ENCODE assay signal across 9 cellular contexts in genomic region chr11:7511405-7511804, GRCh38. TPM values are rescaled to one million over a fixed set of nuclear protein-coding genes. Genes with fewer than 3 reads are reported as not detected.
DNase-seq lines count a peak whose midpoint lies in the region; TF ChIP-seq lines count a peak whose summit lies in the region.
"Had no signal": no experiment of that assay in that cellular context is flagged by ENCODE, and none has a peak within 500 bp of the region (broad histone marks: within the 10 kb centered on the region; RNA-seq: fewer than 3 reads in every experiment).

No MANE protein-coding gene starts in this region.

- peak overlapping the region; percentile 14 to 96 (median 93) for H3K4me3 Mint-ChIP-seq in brain
- H3K4me3 Mint-ChIP-seq: activated T-cell treated with anti-CD3 and anti-CD28 coated beads, Interleukin-2, amount 50 U/mL, for 4 hours had no signal

- H3K4me1 ChIP-seq in thymus (ENCODE audit: control insufficient read depth, insufficient read depth, low read length), result peaks cover 19% of the 10 kb centered on the region

- H3K4me1 Mint-ChIP-seq in brain, result peaks cover 48% of the 10 kb centered on the region

- H3K27ac Mint-ChIP-seq in brain, result peak overlapping the region in 4 of 5 experiments; percentile 46 to 97 (median 88)

- H3K36me3 ChIP-seq in thymus (ENCODE audit: control insufficient read depth, insufficient read depth), result no peaks in the 10 kb centered on the region

- H3K36me3 Mint-ChIP-seq in brain, result no peaks in the 10 kb centered on the region

- peaks cover 43% of the 10 kb centered on the region for H3K27me3 Mint-ChIP-seq in brain

- no peak for TF ChIP-seq CTCF in brain (conservative IDR thresholded peaks at IDR 0.05)

- H3K9me3 ChIP-seq in thymus (ENCODE audit: control insufficient read depth), result no peaks in the 10 kb centered on the region

- 7% methylated on average over 5 of the region's 5 CpGs for WGBS in thymus

- peak overlapping the region; percentile 47 for H3K27ac ChIP-seq in thymus (ENCODE audit: low read depth)

- H3K27me3 ChIP-seq in thymus (ENCODE audit: control insufficient read depth, insufficient read depth), result peaks cover 14% of the 10 kb centered on the region

- no peaks in the 10 kb centered on the region for H3K9me3 Mint-ChIP-seq in brain
- H3K9me3 Mint-ChIP-seq: activated T-cell treated with anti-CD3 and anti-CD28 coated beads, Interleukin-2, amount 50 U/mL, for 4 hours had no signal

- no peak overlapping the region for H3K4me3 ChIP-seq in thymus (ENCODE audit: low read length)
- H3K4me3 ChIP-seq: smooth muscle cell had no signal

- DNase-seq in NCI-H1105 (lab: John Stamatoyannopoulos, UW) (peak; percentile 75), medulla oblongata (ENCODE audit: extremely low spot score) (peak; percentile 94), SK-N-DZ (ENCODE audit: low spot score) (no peak), DMS114 treated with DMSO at 0.1 percent for 48 hours (lab: John Stamatoyannopoulos, UW; ENCODE audit: unreplicated experiment) (no peak)
- no peak for DNase-seq in stimulated activated CD4-positive, alpha-beta T cell treated with anti-CD3 and anti-CD28 coated beads, Interleukin-4, amount 100 ng/mL, for 24 hours
- DNase-seq: activated T-cell treated with anti-CD3 and anti-CD28 coated beads, Interleukin-2, amount 50 U/mL, for 4 hours had no signal

RNA-seq across cellular contexts. Expression of gene PPFIBP2, which starts 2.4 kb away (rescaled TPM):
- polyA plus RNA-seq in brain (ENCODE audit: insufficient read depth, low read depth, low replicate concordance), result 13.1 TPM
- polyA plus RNA-seq in thymus, result 5.6 TPM
- 0.14 and 0.23 TPM in 2 replicates for polyA plus RNA-seq in SK-N-DZ (2014; cell fraction: cytosol; rRNA removed)
- polyA plus RNA-seq in SK-N-DZ (2014; cell fraction: nucleus; rRNA removed), result not detected in 2 replicates

RNA-seq across cellular contexts. Expression of gene OLFML1, which starts 26.1 kb away (rescaled TPM):
- polyA plus RNA-seq in brain (ENCODE audit: insufficient read depth, low read depth, low replicate concordance), result 2.3 TPM
- 0.39 TPM for polyA plus RNA-seq in thymus
- polyA plus RNA-seq in SK-N-DZ (2014; cell fraction: cytosol; rRNA removed), result not detected in 2 replicates
- not detected in 2 replicates for polyA plus RNA-seq in SK-N-DZ (2014; cell fraction: nucleus; rRNA removed)

Comparison
In these comparisons a context has a peak if more than half of its experiments do, and no peak if none do; other contexts are left out.
1. DNase-seq: peak in NCI-H1105 (single experiment) and medulla oblongata (single experiment); none in SK-N-DZ (single experiment), stimulated activated CD4-positive, alpha-beta T cell treated with anti-CD3 and anti-CD28 coated beads, Interleukin-4, amount 100 ng/mL, for 24 hours (single experiment) and DMS114 treated with DMSO at 0.1 percent for 48 hours (single experiment).